Comparison of ENCODE assay signal across 9 cellular contexts in genomic region chr19:48867922-48868195, GRCh38. TPM values are rescaled to one million over a fixed set of nuclear protein-coding genes. Genes with fewer than 3 reads are reported as not detected.
DNase-seq lines count a peak whose midpoint lies in the region; ATAC-seq and TF ChIP-seq lines count a peak whose summit lies in the region.
"Had no signal": no experiment of that assay in that cellular context is flagged by ENCODE, and none has a peak within 500 bp of the region (broad histone marks: within the 10 kb centered on the region; RNA-seq: fewer than 3 reads in every experiment).

No MANE protein-coding gene starts in this region.

- H3K27ac Mint-ChIP-seq in activated CD4-positive, alpha-beta memory T cell treated with anti-CD3 and anti-CD28 coated beads for 36 hours = no peak overlapping the region

- peaks cover 8% of the 10 kb centered on the region for H3K36me3 Mint-ChIP-seq in activated CD4-positive, alpha-beta memory T cell treated with anti-CD3 and anti-CD28 coated beads for 36 hours

- peak overlapping the region; percentile 86 to 89 for H3K27ac ChIP-seq in ascending aorta

- H3K4me1 Mint-ChIP-seq in activated CD4-positive, alpha-beta memory T cell treated with anti-CD3 and anti-CD28 coated beads for 36 hours (ENCODE audit: low read depth) = peaks cover 7% of the 10 kb centered on the region

- peak overlapping the region; percentile 45 to 66 for H3K4me3 ChIP-seq in ascending aorta
- peak overlapping the region; percentile 31 for H3K4me3 ChIP-seq in iPS-18c (ENCODE audit: insufficient read depth, low read depth, low read length)
- peak overlapping the region; percentile 77 for H3K4me3 ChIP-seq in skeletal muscle satellite cell (ENCODE audit: low read length)

- no peak for DNase-seq in ascending aorta (ENCODE audit: low spot score in 2 of 2)
- no peak for DNase-seq in 8988T
- DNase-seq in activated CD4-positive, alpha-beta memory T cell treated with anti-CD3 and anti-CD28 coated beads for 36 hours = no peak
- DNase-seq in NCI-H2196 (lab: John Stamatoyannopoulos, UW; ENCODE audit: unreplicated experiment) = no peak
- DNase-seq in omental fat pad (ENCODE audit: low spot score) = no peak
- DNase-seq: GDM1 had no signal

- CTCF ChIA-PET in activated CD4-positive, alpha-beta memory T cell treated with anti-CD3 and anti-CD28 coated beads for 36 hours (lab: Charles Lee) = interaction anchor here (1.8 kb wide), 1 partner anchor 72 kb away, joined by 8 read pairs; no protein-coding TSS in a partner anchor

- peak overlapping the region; percentile 97 for H3K4me2 ChIP-seq in skeletal muscle satellite cell (ENCODE audit: low read length)

- H3K27me3 ChIP-seq in ascending aorta (no peaks in the 10 kb centered on the region), skeletal muscle satellite cell (ENCODE audit: control insufficient read depth, insufficient read depth, low read length) (no peaks in the 10 kb centered on the region)

- H3K9ac ChIP-seq in ES-I3 (ENCODE audit: low read depth, low read length) (peak overlapping the region; percentile 36; the same call in 1 of the 2 replicates), skeletal muscle satellite cell (ENCODE audit: low read depth, low read length) (peak overlapping the region; percentile 83)

- H3K4me1 ChIP-seq in ES-I3 (ENCODE audit: insufficient read depth, low read length) = peaks cover 4% of the 10 kb centered on the region; the same call in 1 of the 2 replicates
- H3K4me1 ChIP-seq in ascending aorta = peaks cover 0 to 11% of the 10 kb centered on the region in 2 donors
- H3K4me1 ChIP-seq in skeletal muscle satellite cell (ENCODE audit: control insufficient read depth, insufficient read depth, low read length) = peaks cover 26% of the 10 kb centered on the region

- no peaks in the 10 kb centered on the region for H3K9me3 Mint-ChIP-seq in activated CD4-positive, alpha-beta memory T cell treated with anti-CD3 and anti-CD28 coated beads for 36 hours

- H3K27me3 Mint-ChIP-seq in activated CD4-positive, alpha-beta memory T cell treated with anti-CD3 and anti-CD28 coated beads for 36 hours = peaks cover 2% of the 10 kb centered on the region

- no peaks in the 10 kb centered on the region for H3K36me3 ChIP-seq in ES-I3 (ENCODE audit: insufficient read depth, low read length)
- no peaks in the 10 kb centered on the region for H3K36me3 ChIP-seq in ascending aorta
- peaks cover 15% of the 10 kb centered on the region for H3K36me3 ChIP-seq in skeletal muscle satellite cell (ENCODE audit: insufficient read depth, low read length)

- no peak for TF ChIP-seq CTCF in ascending aorta (IDR thresholded peaks at IDR 0.05)
- TF ChIP-seq CTCF in omental fat pad (IDR thresholded peaks at IDR 0.05) = no peak

- intact Hi-C loops in ascending aorta (cut with DNase I) = no loop called here
- intact Hi-C loops in activated CD4-positive, alpha-beta memory T cell treated with anti-CD3 and anti-CD28 coated beads for 36 hours (cut with micrococcal nuclease) = no loop called here

- no peak overlapping the region for H3K4me3 Mint-ChIP-seq in activated CD4-positive, alpha-beta memory T cell treated with anti-CD3 and anti-CD28 coated beads for 36 hours

- no peak for ATAC-seq in omental fat pad (ENCODE audit: low FRiP score)

- H3K9me3 ChIP-seq in ES-I3 (ENCODE audit: control insufficient read depth, insufficient read depth, low read length) (no peaks in the 10 kb centered on the region), ascending aorta (no peaks in the 10 kb centered on the region), iPS-18c (ENCODE audit: control insufficient read depth, insufficient read depth, low read length) (no peaks in the 10 kb centered on the region), skeletal muscle satellite cell (replicated peaks; ENCODE audit: low read length) (no peaks in the 10 kb centered on the region)

- POLR2A ChIA-PET in activated CD4-positive, alpha-beta memory T cell treated with anti-CD3 and anti-CD28 coated beads for 36 hours (lab: Charles Lee) = no interaction called here

RNA-seq across cellular contexts. Expression of gene PLEKHA4, which starts 0.6 kb away (rescaled TPM):
- total RNA-seq in ascending aorta (237 TPM), omental fat pad (10 to 100 TPM in 3 of 4 donors, 1 to 10 TPM in 1; 7.3 to 18.7 (median 14.9) TPM)
- total RNA-seq in skeletal muscle satellite cell (2012; rRNA removed) = 12.9 and 16.0 TPM in 2 replicates
- total RNA-seq in activated CD4-positive, alpha-beta memory T cell treated with anti-CD3 and anti-CD28 coated beads for 36 hours = 10 to 100 TPM; 10.5 to 11.0 TPM

RNA-seq across cellular contexts. Expression of gene PPP1R15A, which starts 4.4 kb away (rescaled TPM):
- total RNA-seq in ascending aorta (142 TPM), omental fat pad (100 to 1,000 TPM; 105 to 282 (median 176) TPM)
- 45.7 and 55.3 TPM in 2 replicates for total RNA-seq in skeletal muscle satellite cell (2012; rRNA removed)
- total RNA-seq in activated CD4-positive, alpha-beta memory T cell treated with anti-CD3 and anti-CD28 coated beads for 36 hours = 10 to 100 TPM; 49.7 to 52.0 TPM

RNA-seq across cellular contexts. Expression of gene TULP2, which starts 30.7 kb away (rescaled TPM):
- total RNA-seq in ascending aorta = not detected
- total RNA-seq in skeletal muscle satellite cell (2012; rRNA removed) = 0.25 TPM in 1 of 2 replicates, not detected in the other
- under 1 TPM; 0.34 to 0.59 TPM for total RNA-seq in activated CD4-positive, alpha-beta memory T cell treated with anti-CD3 and anti-CD28 coated beads for 36 hours
- total RNA-seq in omental fat pad = not detected

RNA-seq across cellular contexts. Expression of gene HSD17B14, which starts 31.6 kb away (rescaled TPM):
- total RNA-seq in ascending aorta = 9.8 TPM
- 1.1 and 1.5 TPM in 2 replicates for total RNA-seq in skeletal muscle satellite cell (2012; rRNA removed)
- under 1 TPM in 1 of 2 experiments, not detected in 1; 0.31 TPM for total RNA-seq in activated CD4-positive, alpha-beta memory T cell treated with anti-CD3 and anti-CD28 coated beads for 36 hours
- 10 to 100 TPM; 11.0 to 19.3 (median 13.0) TPM for total RNA-seq in omental fat pad

RNA-seq across cellular contexts. Expression of gene NUCB1, which starts 32.3 kb away (rescaled TPM):
- total RNA-seq in ascending aorta (505 TPM), omental fat pad (100 to 1,000 TPM; 197 to 280 (median 253) TPM)
- 152 and 158 TPM in 2 replicates for total RNA-seq in skeletal muscle satellite cell (2012; rRNA removed)
- 100 to 1,000 TPM; 154 to 159 TPM for total RNA-seq in activated CD4-positive, alpha-beta memory T cell treated with anti-CD3 and anti-CD28 coated beads for 36 hours

Comparison
In these comparisons a context has a peak if more than half of its experiments do, and no peak if none do; other contexts are left out.
1. RNA of gene PLEKHA4, which starts 0.6 kb away (total RNA-seq): 237 TPM in ascending aorta (single experiment); 7.3 to 18.7 TPM in omental fat pad and 10.5 to 11.0 TPM in activated CD4-positive, alpha-beta memory T cell treated with anti-CD3 and anti-CD28 coated beads for 36 hours; every median in the first group is over 10 times any median in the second.
2. Peak in every context shown above with its lines, with median percentiles within 50 percentile points of each other: H3K4me3 ChIP-seq.